ENCODE assay signal across 8 cellular contexts in the genomic region with DNA sequence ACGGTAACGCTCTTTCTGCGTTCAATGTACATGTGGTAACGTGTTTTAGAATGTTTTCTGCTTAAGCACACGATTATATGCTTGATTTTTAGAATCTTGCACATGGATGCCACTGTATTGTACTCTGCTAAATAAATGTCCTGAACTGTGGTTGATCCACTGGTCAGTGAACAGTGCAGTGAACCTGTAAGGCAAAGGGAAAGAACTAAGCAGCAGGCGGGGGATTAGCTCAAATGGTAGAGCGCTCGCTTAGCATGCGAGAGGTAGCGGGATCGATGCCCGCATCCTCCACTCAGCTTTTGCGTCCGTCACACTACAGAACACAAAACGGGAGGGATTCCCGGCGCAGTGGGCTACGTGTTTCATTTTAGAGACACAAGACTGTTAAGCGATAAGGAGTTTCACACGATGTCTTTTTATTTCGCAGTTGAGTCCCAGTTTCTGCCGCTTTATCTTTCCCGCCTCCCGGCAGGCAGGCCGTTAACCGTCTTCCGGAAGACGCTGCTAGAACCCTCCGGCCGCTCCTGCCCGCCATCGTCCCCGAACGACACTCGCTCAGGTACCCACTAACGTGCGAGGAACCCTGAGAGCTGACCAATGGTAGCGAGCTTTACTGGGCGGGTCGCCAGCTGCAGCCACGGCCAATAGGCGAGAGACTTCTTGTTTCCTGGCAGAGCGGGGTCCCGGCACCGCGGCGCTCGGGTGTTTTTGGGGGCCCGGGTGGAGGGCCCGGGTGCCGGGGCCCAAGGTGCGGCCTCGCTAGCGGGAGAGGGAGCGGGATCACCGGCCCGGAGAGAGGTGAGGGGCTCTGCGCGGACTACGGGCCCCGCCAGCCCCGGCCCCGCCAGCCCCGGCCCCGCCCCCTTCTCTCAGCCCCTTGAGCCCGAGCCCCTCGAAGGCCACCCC. TPM values are rescaled to one million over a fixed set of nuclear protein-coding genes. Genes with fewer than 3 reads are reported as not detected.
A peak's percentile ranks its signal among the peaks of the same experiment; 100 is the strongest.
DNase-seq lines count a peak whose midpoint lies in the region; ATAC-seq and TF ChIP-seq lines count a peak whose summit lies in the region.

A gene with protein sequence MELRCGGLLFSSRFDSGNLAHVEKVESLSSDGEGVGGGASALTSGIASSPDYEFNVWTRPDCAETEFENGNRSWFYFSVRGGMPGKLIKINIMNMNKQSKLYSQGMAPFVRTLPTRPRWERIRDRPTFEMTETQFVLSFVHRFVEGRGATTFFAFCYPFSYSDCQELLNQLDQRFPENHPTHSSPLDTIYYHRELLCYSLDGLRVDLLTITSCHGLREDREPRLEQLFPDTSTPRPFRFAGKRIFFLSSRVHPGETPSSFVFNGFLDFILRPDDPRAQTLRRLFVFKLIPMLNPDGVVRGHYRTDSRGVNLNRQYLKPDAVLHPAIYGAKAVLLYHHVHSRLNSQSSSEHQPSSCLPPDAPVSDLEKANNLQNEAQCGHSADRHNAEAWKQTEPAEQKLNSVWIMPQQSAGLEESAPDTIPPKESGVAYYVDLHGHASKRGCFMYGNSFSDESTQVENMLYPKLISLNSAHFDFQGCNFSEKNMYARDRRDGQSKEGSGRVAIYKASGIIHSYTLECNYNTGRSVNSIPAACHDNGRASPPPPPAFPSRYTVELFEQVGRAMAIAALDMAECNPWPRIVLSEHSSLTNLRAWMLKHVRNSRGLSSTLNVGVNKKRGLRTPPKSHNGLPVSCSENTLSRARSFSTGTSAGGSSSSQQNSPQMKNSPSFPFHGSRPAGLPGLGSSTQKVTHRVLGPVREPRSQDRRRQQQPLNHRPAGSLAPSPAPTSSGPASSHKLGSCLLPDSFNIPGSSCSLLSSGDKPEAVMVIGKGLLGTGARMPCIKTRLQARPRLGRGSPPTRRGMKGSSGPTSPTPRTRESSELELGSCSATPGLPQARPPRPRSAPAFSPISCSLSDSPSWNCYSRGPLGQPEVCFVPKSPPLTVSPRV (plus strand): TSS at position 673 of the 906 bp plus-strand sequence. CDS start 1,291 bp downstream, outside the sequence.

- H3K27me3 ChIP-seq in WERI-Rb-1 (ENCODE audit: insufficient read depth, low read depth, severe bottlenecking) (no peaks in the 10 kb centered on the region), breast epithelium (no peaks in the 10 kb centered on the region)

- H3K27ac ChIP-seq in WERI-Rb-1 (peak within 1 kb of the TSS; percentile 81), breast epithelium (peak within 1 kb of the TSS; percentile 93 to 96), skin epidermis (peak within 1 kb of the TSS; percentile 65 to 92 (median 84))

- in situ Hi-C loops in GM18951 (cut with MboI; ENCODE audit: low sequenced_read_pairs, unreplicated experiment): no loop called here

- H3K4me3 ChIP-seq in WERI-Rb-1 (ENCODE audit: low read depth, low read length) (peak within 1 kb of the TSS; percentile 85), breast epithelium (peak within 1 kb of the TSS; percentile 82 to 97 (median 97)), skin epidermis (peak within 1 kb of the TSS; percentile 65 to 96 (median 84))

- TF ChIP-seq CTCF in WERI-Rb-1 (IDR thresholded peaks at IDR 0.05; ENCODE audit: low read depth, low read length) (no peak), breast epithelium (IDR thresholded peaks at IDR 0.05) (no peak)

- H3K9me3 ChIP-seq in WERI-Rb-1 (ENCODE audit: severe bottlenecking) (no peaks in the 10 kb centered on the region), breast epithelium (no peaks in the 10 kb centered on the region)

- TF ChIP-seq POLR2A in GM18951 (IDR thresholded peaks at IDR 0.05; ENCODE audit: extremely low read depth, insufficient read depth, insufficient read length) (peak; percentile 68), breast epithelium (IDR thresholded peaks at IDR 0.05) (peak; percentile 54)

- H3K4me1 ChIP-seq in breast epithelium: no peaks in the 10 kb centered on the region

- intact Hi-C loops in breast epithelium (cut with DNase I; ENCODE audit: low total_unique reads): loop anchor here (5.0 kb wide), 1 partner anchor 706 kb away; no protein-coding TSS in a partner anchor

- peak; percentile 100 for DNase-seq in AG08396 (ENCODE audit: low spot score)
- DNase-seq in NCI-H2227 treated with DMSO at 0.1 percent for 48 hours (lab: John Stamatoyannopoulos, UW): peak; percentile 97
- DNase-seq in WERI-Rb-1: peak; percentile 97
- peak; percentile 96 to 97 for DNase-seq in breast epithelium (ENCODE audit: low spot score in 2 of 2)
- DNase-seq in iPS-NIHi11 (ENCODE audit: low spot score): peak; percentile 98

- H3K36me3 ChIP-seq in WERI-Rb-1: peaks cover 35% of the 10 kb centered on the region
- H3K36me3 ChIP-seq in breast epithelium: no peaks in the 10 kb centered on the region

- peak; percentile 73 for ATAC-seq in HG03175 (IDR thresholded peaks at IDR 0.05; ENCODE audit: unreplicated experiment)

RNA-seq across cellular contexts. Expression of the gene that starts here (rescaled TPM):
- 10 to 100 TPM; 12.5 to 21.5 (median 16.1) TPM for total RNA-seq in breast epithelium

Comparison
In these comparisons a context has a peak if more than half of its experiments do, and no peak if none do; other contexts are left out.
1. Peak in every context shown above with its lines: DNase-seq, ATAC-seq, H3K4me3 ChIP-seq and H3K27ac ChIP-seq.